12 cellular contexts compared by ENCODE assay signal in genomic region chr5:4204616-4205151, GRCh38.
"Had no signal": no experiment of that assay in that cellular context is flagged by ENCODE, and none has a peak within 500 bp of the region (broad histone marks: within the 10 kb centered on the region; RNA-seq: fewer than 3 reads in every experiment).

No MANE protein-coding gene starts in this region.

- DNase-seq: activated CD4-positive, CD25-positive, alpha-beta regulatory T cell; activated naive CD4-positive, alpha-beta T cell treated with anti-CD3 and anti-CD28 coated beads, Interleukin-2, amount 50 U/mL, for 16 hours; esophagus squamous epithelium; foreskin keratinocyte; islet precursor cell; mesendoderm; nephron progenitor cell; stimulated activated CD4-positive, alpha-beta T cell treated with anti-CD3 and anti-CD28 coated beads, Interleukin-4, amount 100 ng/mL, for 1 hour; stimulated activated CD8-positive, alpha-beta memory T cell treated with anti-CD3 and anti-CD28 coated beads, Interleukin-4, amount 100 ng/mL, for 48 hours; stimulated activated naive CD8-positive, alpha-beta T cell treated with anti-CD3 and anti-CD28 coated beads, Interleukin-15, Interleukin-2, amounts not matched to agents 100 U/mL and 50 U/mL, for 24 hours; testis; upper lobe of right lung had no signal

- H3K9me3 ChIP-seq: esophagus squamous epithelium, testis, upper lobe of right lung had no signal

- H3K36me3 ChIP-seq: esophagus squamous epithelium, upper lobe of right lung had no signal

- H3K4me3 ChIP-seq: esophagus squamous epithelium, testis, upper lobe of right lung had no signal

- H3K27ac ChIP-seq: foreskin keratinocyte, testis, upper lobe of right lung had no signal

- H3K27me3 ChIP-seq: esophagus squamous epithelium, foreskin keratinocyte, testis, upper lobe of right lung had no signal

- ATAC-seq: foreskin keratinocyte; stimulated activated naive CD8-positive, alpha-beta T cell treated with anti-CD3 and anti-CD28 coated beads, Interleukin-15, Interleukin-2, amounts not matched to agents 100 U/mL and 50 U/mL, for 24 hours; upper lobe of right lung had no signal

- H3K4me1 ChIP-seq: esophagus squamous epithelium, foreskin keratinocyte, testis had no signal
